Comparison of ENCODE assay signal across 1 cellular context in the genomic region with DNA sequence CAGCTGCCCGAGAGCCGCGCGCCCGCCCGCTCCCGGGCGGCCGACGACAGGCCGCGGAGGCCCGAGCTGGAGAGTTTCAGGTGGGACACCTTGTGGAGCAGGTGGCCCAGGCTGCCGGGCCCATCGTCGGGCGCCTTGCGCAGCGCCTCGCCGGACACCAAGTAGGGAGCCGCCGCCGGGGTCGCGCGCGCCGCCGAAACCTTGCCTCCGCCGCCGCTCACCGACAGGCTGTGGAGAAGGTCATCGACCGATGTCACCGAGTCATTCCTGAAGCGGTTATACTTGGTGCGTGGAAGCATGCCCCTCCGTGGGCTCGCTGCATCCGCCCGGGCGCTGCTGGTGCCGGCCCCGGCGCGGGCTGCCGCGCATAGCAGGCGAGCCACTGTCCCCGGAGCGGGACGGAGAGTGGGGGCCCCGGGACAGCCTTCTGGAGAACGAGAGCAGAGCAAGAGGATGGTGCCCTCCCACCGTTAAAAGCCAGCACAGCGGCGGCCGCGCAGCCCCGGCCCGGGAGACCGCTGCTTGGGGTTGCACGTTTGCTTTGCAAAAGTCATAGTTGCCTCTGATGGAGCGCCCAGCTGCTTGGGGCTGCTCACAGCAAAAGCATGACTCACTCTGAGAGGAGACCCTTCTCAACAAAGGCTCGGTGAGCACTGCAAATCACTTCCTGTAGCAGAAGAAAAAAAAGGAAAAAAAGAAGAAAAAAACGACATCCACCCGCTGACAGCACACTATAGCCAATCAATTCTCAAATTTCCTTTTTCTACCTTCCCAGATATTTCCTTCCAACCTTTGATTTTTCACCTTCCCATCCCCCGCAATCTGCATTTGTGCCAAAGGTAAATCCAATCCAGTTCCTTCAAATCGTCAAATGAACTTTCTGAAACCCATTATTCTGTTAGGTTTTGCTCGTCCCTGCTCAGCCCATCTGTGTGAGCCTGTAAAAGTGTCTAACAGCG.
A peak's percentile ranks its signal among the peaks of the same experiment; 100 is the strongest.
TF ChIP-seq lines count a peak whose summit lies in the region.

A gene with protein sequence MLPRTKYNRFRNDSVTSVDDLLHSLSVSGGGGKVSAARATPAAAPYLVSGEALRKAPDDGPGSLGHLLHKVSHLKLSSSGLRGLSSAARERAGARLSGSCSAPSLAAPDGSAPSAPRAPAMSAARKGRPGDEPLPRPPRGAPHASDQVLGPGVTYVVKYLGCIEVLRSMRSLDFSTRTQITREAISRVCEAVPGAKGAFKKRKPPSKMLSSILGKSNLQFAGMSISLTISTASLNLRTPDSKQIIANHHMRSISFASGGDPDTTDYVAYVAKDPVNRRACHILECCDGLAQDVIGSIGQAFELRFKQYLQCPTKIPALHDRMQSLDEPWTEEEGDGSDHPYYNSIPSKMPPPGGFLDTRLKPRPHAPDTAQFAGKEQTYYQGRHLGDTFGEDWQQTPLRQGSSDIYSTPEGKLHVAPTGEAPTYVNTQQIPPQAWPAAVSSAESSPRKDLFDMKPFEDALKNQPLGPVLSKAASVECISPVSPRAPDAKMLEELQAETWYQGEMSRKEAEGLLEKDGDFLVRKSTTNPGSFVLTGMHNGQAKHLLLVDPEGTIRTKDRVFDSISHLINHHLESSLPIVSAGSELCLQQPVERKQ (minus strand): TSS at position 657 of the 959 bp plus-strand sequence. CDS start 358 bp downstream, at position 299.

TF ChIP-seq in endothelial cell of umbilical vein, 7 proteins besides CTCF, POLR2A, EP300 and RAD21:
- TF ChIP-seq GATA2 (IDR thresholded peaks at IDR 0.05; ENCODE audit: insufficient read depth, insufficient read length, low read depth, low read length) (no peak), EZH2 (IDR thresholded peaks at IDR 0.05; ENCODE audit: borderline replicate concordance, low read depth, low read length, severe bottlenecking) (no peak), MYC (IDR thresholded peaks at IDR 0.05; ENCODE audit: low read depth, low read length) (no peak), MAX (IDR thresholded peaks at IDR 0.05; ENCODE audit: insufficient read depth, insufficient read length) (no peak), FOS (IDR thresholded peaks at IDR 0.05; ENCODE audit: borderline replicate concordance, insufficient read depth, low read length) (peak; percentile 72), JUN (IDR thresholded peaks at IDR 0.05; ENCODE audit: borderline replicate concordance, insufficient read depth, insufficient read length, low read depth) (no peak), POLR2AphosphoS5 (IDR thresholded peaks at IDR 0.05; ENCODE audit: insufficient read depth, low read depth, low read length) (no peak)
